Comparison of ENCODE assay signal across 7 cellular contexts in genomic region chr3:115922681-115923347, GRCh38.
DNase-seq lines count a peak whose midpoint lies in the region; ATAC-seq and TF ChIP-seq lines count a peak whose summit lies in the region.

No MANE protein-coding gene starts in this region.

- DNase-seq in GM13977 (ENCODE audit: low spot score) (no peak), Karpas-422 (peak; percentile 51), T47D (ENCODE audit: low read depth in 1 of 2, low spot score in 1 of 2) (peak; percentile 21 to 49), non-pigmented ciliary epithelial cell (ENCODE audit: low read depth) (peak; percentile 20), hypothalamus (lab: John Stamatoyannopoulos, UW) (no peak), UCSD-AML1 (lab: John Stamatoyannopoulos, UW; ENCODE audit: unreplicated experiment) (no peak)
- DNase-seq in activated naive CD8-positive, alpha-beta T cell treated with anti-CD3 and anti-CD28 coated beads, Interleukin-2, amount 50 U/mL, for 24 hours = no peak

- H3K4me3 Mint-ChIP-seq in activated naive CD8-positive, alpha-beta T cell treated with anti-CD3 and anti-CD28 coated beads, Interleukin-2, amount 50 U/mL, for 24 hours = no peak overlapping the region

- H3K9ac ChIP-seq in Karpas-422 (ENCODE audit: low read length) = no peak overlapping the region

- H3K36me3 Mint-ChIP-seq in activated naive CD8-positive, alpha-beta T cell treated with anti-CD3 and anti-CD28 coated beads, Interleukin-2, amount 50 U/mL, for 24 hours (ENCODE audit: low read depth) = no peaks in the 10 kb centered on the region

- no peak overlapping the region for H3K27ac Mint-ChIP-seq in activated naive CD8-positive, alpha-beta T cell treated with anti-CD3 and anti-CD28 coated beads, Interleukin-2, amount 50 U/mL, for 24 hours

- no peaks in the 10 kb centered on the region for H3K4me1 Mint-ChIP-seq in activated naive CD8-positive, alpha-beta T cell treated with anti-CD3 and anti-CD28 coated beads, Interleukin-2, amount 50 U/mL, for 24 hours

- H3K36me3 ChIP-seq in Karpas-422 (ENCODE audit: insufficient read depth, low read length) = no peaks in the 10 kb centered on the region

- peak; percentile 31 for TF ChIP-seq CTCF in GM13977 (IDR thresholded peaks at IDR 0.05; ENCODE audit: extremely low read depth, insufficient read depth, missing control alignments)

- no peaks in the 10 kb centered on the region for H3K9me2 ChIP-seq in Karpas-422 (replicated peaks; ENCODE audit: insufficient read depth, low read length)

- H3K79me2 ChIP-seq in Karpas-422 (ENCODE audit: low read length) = no peaks in the 10 kb centered on the region

- H3K27me3 Mint-ChIP-seq in activated naive CD8-positive, alpha-beta T cell treated with anti-CD3 and anti-CD28 coated beads, Interleukin-2, amount 50 U/mL, for 24 hours = peaks cover 6% of the 10 kb centered on the region

- H3K27ac ChIP-seq in Karpas-422 (ENCODE audit: low read length) = no peak overlapping the region

- no peak overlapping the region for H3K4me2 ChIP-seq in Karpas-422 (ENCODE audit: low read depth, low read length, poor library complexity, severe bottlenecking)

- ATAC-seq in activated naive CD8-positive, alpha-beta T cell treated with anti-CD3 and anti-CD28 coated beads, Interleukin-2, amount 50 U/mL, for 24 hours = no peak

- peaks cover 19% of the 10 kb centered on the region for H3K9me3 Mint-ChIP-seq in activated naive CD8-positive, alpha-beta T cell treated with anti-CD3 and anti-CD28 coated beads, Interleukin-2, amount 50 U/mL, for 24 hours

- no peaks in the 10 kb centered on the region for H3K9me3 ChIP-seq in Karpas-422 (ENCODE audit: low read length)

- in situ Hi-C loops in GM13977 (cut with MboI; ENCODE audit: low pct_unique_long_range_greater_than_20kb, low sequenced_read_pairs, unreplicated experiment) = no loop called here
- in situ Hi-C loops in T47D (cut with HindIII; ENCODE audit: low pct_unique_long_range_greater_than_20kb, low sequenced_read_pairs) = no loop called here

- H3K4me3 ChIP-seq in Karpas-422 (ENCODE audit: low read length) = no peak overlapping the region

- no peaks in the 10 kb centered on the region for H3K4me1 ChIP-seq in Karpas-422 (ENCODE audit: low read length)

- no peaks in the 10 kb centered on the region for H4K20me1 ChIP-seq in Karpas-422 (ENCODE audit: insufficient read depth, low read depth, low read length)

- H3K27me3 ChIP-seq in Karpas-422 (ENCODE audit: low read length) = no peaks in the 10 kb centered on the region; the same call in 1 of the 2 replicates

- no peak overlapping the region for H2AFZ ChIP-seq in Karpas-422 (ENCODE audit: low read length)

Comparison
In these comparisons a context has a peak if more than half of its experiments do, and no peak if none do; other contexts are left out.
1. DNase-seq: peak in Karpas-422 (single experiment), T47D (2 of 2) and non-pigmented ciliary epithelial cell (single experiment); none in GM13977 (single experiment), hypothalamus (0 of 51), activated naive CD8-positive, alpha-beta T cell treated with anti-CD3 and anti-CD28 coated beads, Interleukin-2, amount 50 U/mL, for 24 hours (single experiment) and UCSD-AML1 (single experiment).